1 cellular context compared by ENCODE assay signal in the genomic region with DNA sequence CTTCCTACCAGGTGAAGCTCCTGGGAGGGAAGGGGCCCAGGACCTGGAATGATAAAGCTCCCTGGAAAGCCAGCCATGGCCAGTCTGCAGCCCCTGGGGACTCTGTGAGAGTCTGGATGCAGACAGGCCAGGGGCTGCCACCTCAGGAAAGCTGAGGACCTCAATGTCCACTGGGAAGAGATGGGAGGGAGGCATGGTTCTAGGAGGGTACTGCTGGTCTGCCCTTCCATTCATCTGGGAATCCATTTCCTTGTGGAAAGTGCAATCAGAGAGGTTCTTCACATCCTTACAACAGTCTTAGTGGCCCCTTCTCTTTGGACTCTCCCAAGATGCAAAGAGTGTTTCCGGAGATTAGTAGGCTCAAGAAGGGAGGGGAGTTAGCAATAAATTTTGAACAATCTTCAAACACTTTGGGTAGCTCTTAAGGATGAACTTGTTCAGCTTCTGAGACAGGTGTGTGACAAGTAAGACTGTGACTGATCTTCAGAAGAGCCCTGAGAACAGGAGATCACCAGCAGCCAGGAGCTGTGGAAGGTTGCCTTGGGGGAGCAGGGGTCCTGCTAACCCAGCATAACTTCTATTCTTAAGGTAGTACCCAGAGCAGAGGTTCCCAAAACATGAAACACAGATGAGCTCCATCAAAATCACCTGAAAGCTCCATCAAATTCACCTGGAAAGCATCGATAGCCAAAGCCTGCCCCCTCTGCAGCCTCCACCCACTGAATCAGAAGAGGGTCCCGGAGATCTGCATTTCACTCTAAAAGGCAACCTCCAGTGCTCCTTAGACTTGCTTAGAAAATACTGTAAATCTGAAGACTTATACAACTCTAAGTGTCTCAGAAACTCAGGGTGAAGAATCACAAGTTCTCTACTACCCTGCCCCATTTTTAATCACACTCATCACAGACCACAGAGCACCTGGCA.
A peak's percentile ranks its signal among the peaks of the same experiment; 100 is the strongest.
TF ChIP-seq lines count a peak whose summit lies in the region.

No MANE protein-coding gene starts in this region.

TF ChIP-seq in GM12878, 131 proteins besides CTCF, POLR2A, EP300 and RAD21:
- TF ChIP-seq SIX5 (IDR thresholded peaks at IDR 0.05; ENCODE audit: low read depth, low read length, severe bottlenecking) (no peak), PML (IDR thresholded peaks at IDR 0.05; ENCODE audit: low read length) (0 out of 2 replicates have a peak, but pooled peaks have one; percentile 24), NR2C2 (IDR thresholded peaks at IDR 0.05; ENCODE audit: borderline replicate concordance, control insufficient read depth, insufficient read length, low read depth) (no peak)
